Comparison of ENCODE assay signal across 8 cellular contexts in the genomic region with DNA sequence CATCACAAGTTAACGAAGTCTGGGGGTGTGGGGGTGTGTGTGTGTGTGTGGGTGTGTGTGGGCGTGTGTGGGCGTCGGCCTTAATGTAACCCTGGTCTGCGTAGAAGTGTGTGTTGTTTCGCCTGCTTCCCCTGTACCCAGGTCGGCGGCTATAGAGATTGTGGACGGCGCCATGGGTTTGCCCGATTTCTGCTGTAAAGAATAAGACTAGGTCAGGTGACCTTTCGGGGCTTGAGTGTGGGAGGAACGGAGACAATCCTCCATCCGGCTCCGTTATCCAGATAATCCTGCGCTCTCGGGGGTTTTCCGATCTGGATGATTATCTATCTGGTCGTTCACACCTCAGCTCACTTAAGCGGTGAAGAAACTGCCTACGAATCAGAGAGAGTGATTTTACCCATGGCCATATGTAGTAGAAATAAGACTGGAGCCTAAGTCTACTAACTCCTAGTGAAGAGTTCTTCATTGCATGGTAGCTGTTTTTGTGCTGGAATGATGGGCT. TPM values are rescaled to one million over a fixed set of nuclear protein-coding genes. Genes with fewer than 3 reads are reported as not detected.
A peak's percentile ranks its signal among the peaks of the same experiment; 100 is the strongest.
DNase-seq lines count a peak whose midpoint lies in the region; ATAC-seq lines count a peak whose summit lies in the region.

No MANE protein-coding gene starts in this region.

- H3K27me3 Mint-ChIP-seq in activated CD4-positive, alpha-beta T cell treated with anti-CD3 and anti-CD28 coated beads, Interleukin-2, amount 10 ng/mL, durations not matched to agents 24 days and 14 days, result peaks cover 6% of the 10 kb centered on the region

- H3K4me1 ChIP-seq in endocrine pancreas (ENCODE audit: control insufficient read depth, insufficient read depth, low read length) (no peaks in the 10 kb centered on the region), mucosa of stomach (ENCODE audit: control insufficient read depth, insufficient read depth, low read length) (peaks cover 23% of the 10 kb centered on the region)

- H3K36me3 ChIP-seq in endocrine pancreas (ENCODE audit: control insufficient read depth, insufficient read depth, low read length), result no peaks in the 10 kb centered on the region
- H3K36me3 ChIP-seq in mucosa of stomach (ENCODE audit: control insufficient read depth, insufficient read depth, low read length), result no peaks in the 10 kb centered on the region

- H3K4me3 ChIP-seq in endocrine pancreas (ENCODE audit: control insufficient read depth, insufficient read depth, low read length), result peak overlapping the region; percentile 86
- H3K4me3 ChIP-seq in mucosa of stomach (ENCODE audit: low read length), result peak overlapping the region; percentile 91

- no peaks in the 10 kb centered on the region for H3K9me3 ChIP-seq in endocrine pancreas (ENCODE audit: control insufficient read depth, low read length)
- no peaks in the 10 kb centered on the region for H3K9me3 ChIP-seq in mucosa of stomach (ENCODE audit: control insufficient read depth, low read length)

- H3K9ac ChIP-seq in endocrine pancreas (ENCODE audit: control insufficient read depth, insufficient read depth, low read length) (peak overlapping the region; percentile 97), mucosa of stomach (ENCODE audit: low read length) (peak overlapping the region; percentile 88)

- peak overlapping the region; percentile 100 for H3K27ac Mint-ChIP-seq in activated CD4-positive, alpha-beta T cell treated with anti-CD3 and anti-CD28 coated beads, Interleukin-2, amount 10 ng/mL, durations not matched to agents 24 days and 14 days

- peak; percentile 7 for ATAC-seq in GM21576 (IDR thresholded peaks at IDR 0.05; ENCODE audit: unreplicated experiment)

- H3K9me3 Mint-ChIP-seq in activated CD4-positive, alpha-beta T cell treated with anti-CD3 and anti-CD28 coated beads, Interleukin-2, amount 10 ng/mL, durations not matched to agents 24 days and 14 days, result no peaks in the 10 kb centered on the region

- intact Hi-C loops in activated CD4-positive, alpha-beta T cell treated with anti-CD3 and anti-CD28 coated beads, Interleukin-2, amount 10 ng/mL, durations not matched to agents 24 days and 14 days (cut with micrococcal nuclease), result loop anchor here (1.0 to 10.0 kb wide), 4 partner anchors 54 to 370 kb away; a partner anchor contains a TSS

- H3K4me1 Mint-ChIP-seq in activated CD4-positive, alpha-beta T cell treated with anti-CD3 and anti-CD28 coated beads, Interleukin-2, amount 10 ng/mL, durations not matched to agents 24 days and 14 days, result peaks cover 48% of the 10 kb centered on the region

- no peaks in the 10 kb centered on the region for H3K27me3 ChIP-seq in endocrine pancreas (ENCODE audit: control insufficient read depth, insufficient read depth, low read length)
- H3K27me3 ChIP-seq in mucosa of stomach (ENCODE audit: control insufficient read depth, insufficient read depth, low read length), result no peaks in the 10 kb centered on the region

- DNase-seq in EH (ENCODE audit: low read depth) (peak; percentile 38), LoVo (ENCODE audit: low spot score) (peak; percentile 39), GOT3 (lab: John Stamatoyannopoulos, UW) (no peak)
- DNase-seq in activated CD4-positive, alpha-beta T cell treated with anti-CD3 and anti-CD28 coated beads, Interleukin-2, amount 10 ng/mL, durations not matched to agents 24 days and 14 days, result peak; percentile 85
- peak; percentile 31 to 33 for DNase-seq in stimulated activated CD8-positive, alpha-beta memory T cell treated with anti-CD3 and anti-CD28 coated beads, Interleukin-7, amount 100 ng/mL, for 4 hours (ENCODE audit: low read depth in 2 of 2)

- H3K4me3 Mint-ChIP-seq in activated CD4-positive, alpha-beta T cell treated with anti-CD3 and anti-CD28 coated beads, Interleukin-2, amount 10 ng/mL, durations not matched to agents 24 days and 14 days, result peak overlapping the region; percentile 100

- H3K36me3 Mint-ChIP-seq in activated CD4-positive, alpha-beta T cell treated with anti-CD3 and anti-CD28 coated beads, Interleukin-2, amount 10 ng/mL, durations not matched to agents 24 days and 14 days (ENCODE audit: low read depth), result peaks cover 15% of the 10 kb centered on the region

RNA-seq across cellular contexts. Expression of a gene that starts 0.5 kb away (rescaled TPM):
- total RNA-seq in activated CD4-positive, alpha-beta T cell treated with anti-CD3 and anti-CD28 coated beads, Interleukin-2, amount 10 ng/mL, durations not matched to agents 24 days and 14 days, result 81.2 and 86.6 TPM in 2 replicates

RNA-seq across cellular contexts. Expression of a gene that starts 0.8 kb away (rescaled TPM):
- total RNA-seq in activated CD4-positive, alpha-beta T cell treated with anti-CD3 and anti-CD28 coated beads, Interleukin-2, amount 10 ng/mL, durations not matched to agents 24 days and 14 days, result 110 and 112 TPM in 2 replicates
